6 cellular contexts compared by ENCODE assay signal in the genomic region with DNA sequence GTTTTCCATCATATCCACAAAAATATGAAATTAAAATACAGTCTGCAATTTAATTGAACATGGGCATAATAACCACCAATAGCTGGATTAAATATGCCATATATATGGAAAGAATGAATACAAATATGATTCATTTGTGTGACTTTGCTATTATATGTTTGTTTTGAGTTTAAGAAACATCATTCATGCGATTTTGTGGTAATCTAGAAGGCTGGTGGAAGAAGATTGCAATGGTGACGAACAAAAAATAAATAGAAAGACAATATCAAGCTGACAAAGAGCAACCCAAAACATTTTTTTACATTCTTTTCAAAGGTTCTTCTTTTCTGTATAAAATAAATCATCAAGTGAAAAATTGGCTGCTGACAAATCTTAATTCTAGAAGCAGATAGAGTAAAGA.
"Had no signal": no experiment of that assay in that cellular context is flagged by ENCODE, and none has a peak within 500 bp of the region (broad histone marks: within the 10 kb centered on the region; RNA-seq: fewer than 3 reads in every experiment).

No MANE protein-coding gene starts in this region.

- H3K4me3 ChIP-seq: GM23338 had no signal

- H3K27ac ChIP-seq: HL-60 had no signal

- H3K4me2 ChIP-seq: GM23338 had no signal

- DNase-seq: H9, HCEC 1CT, HFFc6 had no signal

- H2AFZ ChIP-seq: GM23338 had no signal

- ATAC-seq: GM23338, HepG2 had no signal
